8 cellular contexts compared by ENCODE assay signal in genomic region chr7:74480861-74481417, GRCh38. TPM values are rescaled to one million over a fixed set of nuclear protein-coding genes. Genes with fewer than 3 reads are reported as not detected.
DNase-seq lines count a peak whose midpoint lies in the region; FAIRE-seq and TF ChIP-seq lines count a peak whose summit lies in the region.

No MANE protein-coding gene starts in this region.

- H3K36me3 Mint-ChIP-seq in HFFc6 (ENCODE audit: low read depth) (no peaks in the 10 kb centered on the region; the same call in 1 of the 2 replicates), brain (no peaks in the 10 kb centered on the region)

- peak overlapping the region; percentile 99 for H3K27ac Mint-ChIP-seq in HFFc6
- peak overlapping the region; percentile 96 to 99 (median 98) for H3K27ac Mint-ChIP-seq in brain

- TF ChIP-seq CTCF in HFFc6 (IDR thresholded peaks at IDR 0.05) (no peak), brain (conservative IDR thresholded peaks at IDR 0.05) (no peak)

- DNase-seq in HFFc6 (peak; percentile 70), kidney tubule cell (ENCODE audit: low spot score) (peak; percentile 77), 8988T (no peak), HuH-7.5 (ENCODE audit: low spot score) (no peak), urothelium cell line (ENCODE audit: low spot score) (no peak)
- no peak for DNase-seq in stimulated activated CD4-positive, alpha-beta T cell treated with anti-CD3 and anti-CD28 coated beads, Interleukin-12 subunit alpha, Interleukin-12 subunit beta, amount 100 ng/mL, for 4 hours

- no peaks in the 10 kb centered on the region for H3K36me3 ChIP-seq in subcutaneous abdominal adipose tissue (ENCODE audit: control insufficient read depth in 5 of 5, insufficient read depth in 5 of 5, low read length in 5 of 5)

- no peaks in the 10 kb centered on the region for H3K27me3 ChIP-seq in subcutaneous abdominal adipose tissue (ENCODE audit: control insufficient read depth in 5 of 5, insufficient read depth in 4 of 5, low read length in 5 of 5)

- H3K4me1 ChIP-seq in subcutaneous abdominal adipose tissue (ENCODE audit: control insufficient read depth in 5 of 5, insufficient read depth in 5 of 5, low read length in 5 of 5), result peaks cover 9 to 71% (median 64%) of the 10 kb centered on the region in 5 donors

- H3K9me3 ChIP-seq in subcutaneous abdominal adipose tissue (ENCODE audit: control insufficient read depth in 5 of 5, low read length in 5 of 5), result no peaks in the 10 kb centered on the region

- peaks cover 3% of the 10 kb centered on the region; the same call in 1 of the 2 replicates for H3K27me3 Mint-ChIP-seq in HFFc6 (ENCODE audit: insufficient read depth)
- H3K27me3 Mint-ChIP-seq in brain, result no peaks in the 10 kb centered on the region

- H3K4me1 Mint-ChIP-seq in HFFc6 (ENCODE audit: low read depth) (peaks cover 79% of the 10 kb centered on the region), brain (peaks cover 89% of the 10 kb centered on the region)

- H3K4me3 ChIP-seq in subcutaneous abdominal adipose tissue (ENCODE audit: low read depth in 1 of 5, low read length in 5 of 5), result peak overlapping the region; percentile 60 to 73 (median 67)

- peak overlapping the region; percentile 64 to 79 (median 75) for H3K9ac ChIP-seq in subcutaneous abdominal adipose tissue (ENCODE audit: low read length in 5 of 5)

- H3K9me3 Mint-ChIP-seq in HFFc6 (no peaks in the 10 kb centered on the region), brain (no peaks in the 10 kb centered on the region)

- peak overlapping the region; percentile 82 for H3K4me3 Mint-ChIP-seq in HFFc6
- peak overlapping the region; percentile 63 to 83 (median 82) for H3K4me3 Mint-ChIP-seq in brain

- peak overlapping the region; percentile 97 for H3K27ac ChIP-seq in subcutaneous abdominal adipose tissue (ENCODE audit: low read depth, low read length)

- no peak for FAIRE-seq in urothelium cell line (lab: Jason Lieb, UNC)

RNA-seq across cellular contexts. Expression of gene GTF2IRD1, which starts 27.2 kb away (rescaled TPM):
- 10 to 100 TPM; 19.7 to 24.6 (median 22.4) TPM for total RNA-seq in HFFc6 (2021; fragmentation: NEBNext Ultra II Directional; extraction: Animal tissue kit (Norgen Biotek cat#: 25700))
- polyA plus RNA-seq in brain (ENCODE audit: insufficient read depth, low read depth, low replicate concordance), result 33.6 TPM

Comparison
In these comparisons a context has a peak if more than half of its experiments do, and no peak if none do; other contexts are left out.
1. DNase-seq: peak in HFFc6 (single experiment) and kidney tubule cell (single experiment); none in 8988T (single experiment), stimulated activated CD4-positive, alpha-beta T cell treated with anti-CD3 and anti-CD28 coated beads, Interleukin-12 subunit alpha, Interleukin-12 subunit beta, amount 100 ng/mL, for 4 hours (single experiment), HuH-7.5 (single experiment) and urothelium cell line (single experiment).